Comparison of ENCODE assay signal across 17 cellular contexts in genomic region chr4:183637461-183637860, GRCh38. TPM values are rescaled to one million over a fixed set of nuclear protein-coding genes. Genes with fewer than 3 reads are reported as not detected.
DNase-seq lines count a peak whose midpoint lies in the region; ATAC-seq and TF ChIP-seq lines count a peak whose summit lies in the region.
"Had no signal": no experiment of that assay in that cellular context is flagged by ENCODE, and none has a peak within 500 bp of the region (broad histone marks: within the 10 kb centered on the region; RNA-seq: fewer than 3 reads in every experiment).

No MANE protein-coding gene starts in this region.

- no peak overlapping the region for H3K27ac Mint-ChIP-seq in activated naive CD8-positive, alpha-beta T cell treated with anti-CD3 and anti-CD28 coated beads, Interleukin-2, amount 50 U/mL, for 24 hours
- H3K27ac Mint-ChIP-seq in activated naive CD8-positive, alpha-beta T cell treated with anti-CD3 and anti-CD28 coated beads for 36 hours = no peak overlapping the region
- H3K27ac Mint-ChIP-seq: activated naive CD8-positive, alpha-beta T cell; IgD-negative memory B cell; immature natural killer cell had no signal

- ATAC-seq in activated naive CD8-positive, alpha-beta T cell treated with anti-CD3 and anti-CD28 coated beads, Interleukin-2, amount 50 U/mL, for 24 hours = peak; percentile 92

- peaks cover 16% of the 10 kb centered on the region for H3K4me1 Mint-ChIP-seq in activated naive CD8-positive, alpha-beta T cell treated with anti-CD3 and anti-CD28 coated beads, Interleukin-2, amount 50 U/mL, for 24 hours
- peaks cover 18% of the 10 kb centered on the region for H3K4me1 Mint-ChIP-seq in activated naive CD8-positive, alpha-beta T cell treated with anti-CD3 and anti-CD28 coated beads for 36 hours
- H3K4me1 Mint-ChIP-seq: immature natural killer cell had no signal

- DNase-seq in activated naive CD8-positive, alpha-beta T cell treated with anti-CD3 and anti-CD28 coated beads, Interleukin-2, amount 50 U/mL, for 24 hours = no peak
- no peak for DNase-seq in activated naive CD8-positive, alpha-beta T cell treated with anti-CD3 and anti-CD28 coated beads for 36 hours
- DNase-seq in SJSA1 (ENCODE audit: low read depth in 1 of 2, low spot score in 2 of 2) (peak in 1 of 2 experiments; percentile 34), fibroblast of peridontal ligament (ENCODE audit: extremely low read depth) (peak; percentile 22), tibial artery (no peak), superior temporal gyrus (ENCODE audit: extremely low spot score) (no peak), testis (no peak), T-helper 9 cell (no peak)
- DNase-seq: DMS79; immature natural killer cell; NCI-H1417 treated with DMSO at 0.1 percent for 48 hours; NCI-H524 treated with DMSO at 0.1 percent for 48 hours; RPMI8226; stimulated activated CD4-positive, alpha-beta T cell treated with anti-CD3 and anti-CD28 coated beads, Interleukin-15, amount 100 ng/mL, for 24 hours had no signal

- peaks cover 32% of the 10 kb centered on the region for H3K4me1 ChIP-seq in SJSA1 (replicated peaks)
- H3K4me1 ChIP-seq in tibial artery = peaks cover 0 to 36% (median 18%) of the 10 kb centered on the region in 4 donors
- H3K4me1 ChIP-seq in testis = peaks cover 10% of the 10 kb centered on the region
- H3K4me1 ChIP-seq: colonic mucosa had no signal

- H3K27me3 ChIP-seq in SJSA1 (replicated peaks) = no peaks in the 10 kb centered on the region
- H3K27me3 ChIP-seq in tibial artery = no peaks in the 10 kb centered on the region
- no peaks in the 10 kb centered on the region for H3K27me3 ChIP-seq in testis
- H3K27me3 ChIP-seq: colonic mucosa had no signal

- intact Hi-C loops in tibial artery (cut with DNase I; ENCODE audit: low total_unique reads) (no loop called here), testis (cut with DNase I; ENCODE audit: low total_unique reads) (no loop called here)

- H3K9me3 ChIP-seq in SJSA1 (replicated peaks) (no peaks in the 10 kb centered on the region), tibial artery (no peaks in the 10 kb centered on the region), testis (no peaks in the 10 kb centered on the region)
- H3K9me3 ChIP-seq: colonic mucosa had no signal

- H3K36me3 ChIP-seq in SJSA1 (peaks cover 4% of the 10 kb centered on the region), tibial artery (peaks cover under 1 to 7% (median 2%) of the 10 kb centered on the region in 3 donors), testis (ENCODE audit: low read depth, missing control alignments) (no peaks in the 10 kb centered on the region)
- H3K36me3 ChIP-seq: colonic mucosa had no signal

- H3K27ac ChIP-seq in SJSA1 = peak overlapping the region; percentile 21
- peak overlapping the region; percentile 61 to 66 for H3K27ac ChIP-seq in tibial artery
- no peak overlapping the region for H3K27ac ChIP-seq in testis
- H3K27ac ChIP-seq: colonic mucosa had no signal

- WGBS in testis, 2 donors = 61 to 73% methylated on average over 3 of the region's 3 CpGs

- peaks cover 3% of the 10 kb centered on the region for H3K27me3 Mint-ChIP-seq in activated naive CD8-positive, alpha-beta T cell treated with anti-CD3 and anti-CD28 coated beads, Interleukin-2, amount 50 U/mL, for 24 hours
- no peaks in the 10 kb centered on the region for H3K27me3 Mint-ChIP-seq in activated naive CD8-positive, alpha-beta T cell treated with anti-CD3 and anti-CD28 coated beads for 36 hours
- H3K27me3 Mint-ChIP-seq: activated naive CD8-positive, alpha-beta T cell had no signal

- no peaks in the 10 kb centered on the region for H3K9me3 Mint-ChIP-seq in activated naive CD8-positive, alpha-beta T cell treated with anti-CD3 and anti-CD28 coated beads, Interleukin-2, amount 50 U/mL, for 24 hours
- H3K9me3 Mint-ChIP-seq in activated naive CD8-positive, alpha-beta T cell treated with anti-CD3 and anti-CD28 coated beads for 36 hours = no peaks in the 10 kb centered on the region
- H3K9me3 Mint-ChIP-seq: immature natural killer cell had no signal

- no peak overlapping the region for H3K4me3 ChIP-seq in SJSA1
- no peak overlapping the region for H3K4me3 ChIP-seq in tibial artery
- H3K4me3 ChIP-seq in testis = no peak overlapping the region
- H3K4me3 ChIP-seq: colonic mucosa had no signal

- no peak overlapping the region for H3K4me3 Mint-ChIP-seq in activated naive CD8-positive, alpha-beta T cell treated with anti-CD3 and anti-CD28 coated beads, Interleukin-2, amount 50 U/mL, for 24 hours
- H3K4me3 Mint-ChIP-seq in activated naive CD8-positive, alpha-beta T cell treated with anti-CD3 and anti-CD28 coated beads for 36 hours = no peak overlapping the region
- H3K4me3 Mint-ChIP-seq: activated naive CD8-positive, alpha-beta T cell; IgD-negative memory B cell had no signal

- no peak for TF ChIP-seq CTCF in tibial artery (IDR thresholded peaks at IDR 0.05)
- no peak for TF ChIP-seq CTCF in testis (IDR thresholded peaks at IDR 0.05)

- TF ChIP-seq POLR2A in testis (IDR thresholded peaks at IDR 0.05) = no peak

- peaks cover 8% of the 10 kb centered on the region for H3K36me3 Mint-ChIP-seq in activated naive CD8-positive, alpha-beta T cell treated with anti-CD3 and anti-CD28 coated beads, Interleukin-2, amount 50 U/mL, for 24 hours (ENCODE audit: low read depth)
- peaks cover 14% of the 10 kb centered on the region for H3K36me3 Mint-ChIP-seq in activated naive CD8-positive, alpha-beta T cell treated with anti-CD3 and anti-CD28 coated beads for 36 hours

RNA-seq across cellular contexts. Expression of gene RWDD4, which starts 21.5 kb away (rescaled TPM):
- total RNA-seq in activated naive CD8-positive, alpha-beta T cell treated with anti-CD3 and anti-CD28 coated beads for 36 hours = 10 to 100 TPM; 23.0 to 26.3 TPM
- total RNA-seq in SJSA1 (2014; rRNA removed; shearing (Covaris generic)) = 30.5 and 40.7 TPM in 2 replicates
- total RNA-seq in testis = 10 to 100 TPM; 23.0 to 25.4 TPM
- 14.5 TPM for polyA plus RNA-seq in testis (ENCODE audit: insufficient read depth, low read depth, low replicate concordance)

RNA-seq across cellular contexts. Expression of gene TRAPPC11, which starts 21.6 kb away (rescaled TPM):
- 10 to 100 TPM; 18.9 to 21.6 TPM for total RNA-seq in activated naive CD8-positive, alpha-beta T cell treated with anti-CD3 and anti-CD28 coated beads for 36 hours
- total RNA-seq in SJSA1 (2014; rRNA removed; shearing (Covaris generic)) = 32.8 and 36.3 TPM in 2 replicates
- total RNA-seq in testis = 10 to 100 TPM; 65.2 to 81.6 TPM
- 31.2 TPM for polyA plus RNA-seq in testis (ENCODE audit: insufficient read depth, low read depth, low replicate concordance)

Comparison
In these comparisons a context has a peak if more than half of its experiments do, and no peak if none do; other contexts are left out.
1. H3K27ac ChIP-seq: peak in SJSA1 (single experiment) and tibial artery (2 of 2); none in testis (0 of 2).